15 cellular contexts compared by ENCODE assay signal in genomic region chrX:146241902-146242301, GRCh38.
DNase-seq lines count a peak whose midpoint lies in the region; ATAC-seq and TF ChIP-seq lines count a peak whose summit lies in the region.
"Had no signal": no experiment of that assay in that cellular context is flagged by ENCODE, and none has a peak within 500 bp of the region (broad histone marks: within the 10 kb centered on the region; RNA-seq: fewer than 3 reads in every experiment).

No MANE protein-coding gene starts in this region.

- no peak overlapping the region for H3K27ac Mint-ChIP-seq in MCF 10A (ENCODE audit: low read depth, unreplicated experiment)
- H3K27ac Mint-ChIP-seq: CD4-positive, alpha-beta memory T cell had no signal

- intact Hi-C loops in MCF 10A (cut with micrococcal nuclease), result no loop called here
- intact Hi-C loops in mammary epithelial cell (cut with micrococcal nuclease), result no loop called here
- intact Hi-C loops in left colon (cut with DNase I, micrococcal nuclease), result no loop called here

- TF ChIP-seq CTCF in MCF 10A (IDR thresholded peaks at IDR 0.05; ENCODE audit: unreplicated experiment) (no peak), mammary epithelial cell (conservative IDR thresholded peaks at IDR 0.05 in 1 of 2, IDR thresholded peaks at IDR 0.05 in 1 of 2; ENCODE audit: extremely low read depth in 1 of 2, insufficient read depth in 1 of 2, low read depth in 1 of 2, low read length in 2 of 2) (no peak), NB4 (IDR thresholded peaks at IDR 0.05; ENCODE audit: low read depth, low read length) (no peak), fibroblast of mammary gland (conservative IDR thresholded peaks at IDR 0.05; ENCODE audit: control insufficient read depth, insufficient read depth, low read depth, low read length) (no peak)

- no peaks in the 10 kb centered on the region for H3K27me3 ChIP-seq in mammary epithelial cell (ENCODE audit: insufficient read depth, low read length)
- no peaks in the 10 kb centered on the region for H3K27me3 ChIP-seq in MG63

- no peak overlapping the region for H3K4me2 ChIP-seq in mammary epithelial cell (ENCODE audit: insufficient read depth, low read depth, low read length)

- H3K27me3 Mint-ChIP-seq in MCF 10A (ENCODE audit: insufficient read depth, unreplicated experiment), result no peaks in the 10 kb centered on the region
- H3K27me3 Mint-ChIP-seq: CD4-positive, alpha-beta memory T cell had no signal

- H3K4me3 ChIP-seq in mammary epithelial cell (replicated peaks in 1 of 3; ENCODE audit: insufficient read depth in 1 of 3, low read depth in 2 of 3, low read length in 3 of 3), result no peak overlapping the region
- no peak overlapping the region for H3K4me3 ChIP-seq in NB4 (ENCODE audit: low read depth, low read length)
- no peak overlapping the region for H3K4me3 ChIP-seq in fibroblast of mammary gland (ENCODE audit: control insufficient read depth, low read depth, low read length)
- no peak overlapping the region for H3K4me3 ChIP-seq in MG63

- H3K9me3 Mint-ChIP-seq in MCF 10A (ENCODE audit: unreplicated experiment), result peaks cover 14% of the 10 kb centered on the region

- H3K27ac ChIP-seq in mammary epithelial cell (ENCODE audit: insufficient read depth, low read depth, low read length), result no peak overlapping the region

- no peaks in the 10 kb centered on the region for H3K4me1 ChIP-seq in mammary epithelial cell (ENCODE audit: insufficient read depth, low read length)
- H3K4me1 ChIP-seq: Caco-2 had no signal

- H3K36me3 ChIP-seq in mammary epithelial cell (ENCODE audit: insufficient read depth, low read length) (no peaks in the 10 kb centered on the region), MG63 (no peaks in the 10 kb centered on the region)

- peaks cover 12% of the 10 kb centered on the region for H3K4me1 Mint-ChIP-seq in MCF 10A (ENCODE audit: insufficient read depth, unreplicated experiment)
- H3K4me1 Mint-ChIP-seq: CD4-positive, alpha-beta memory T cell had no signal

- no peak overlapping the region for H3K4me3 Mint-ChIP-seq in MCF 10A (ENCODE audit: unreplicated experiment)
- H3K4me3 Mint-ChIP-seq: CD4-positive, alpha-beta memory T cell had no signal

- H3K36me3 Mint-ChIP-seq in MCF 10A (ENCODE audit: insufficient read depth, unreplicated experiment), result no peaks in the 10 kb centered on the region
- H3K36me3 Mint-ChIP-seq: CD4-positive, alpha-beta memory T cell had no signal

- DNase-seq in MCF 10A (ENCODE audit: unreplicated experiment) (peak; percentile 75), mammary epithelial cell (no peak), NB4 (ENCODE audit: low read depth) (peak; percentile 24), fibroblast of mammary gland (ENCODE audit: low read depth) (peak; percentile 0), MG63 (no peak), germinal center (ENCODE audit: low spot score) (no peak), left colon (no peak)
- DNase-seq: 8988T; C1 segment of cervical spinal cord; Caco-2; CD4-positive, alpha-beta memory T cell; DMS153; DND-41; H7; HCEC 1CT had no signal

- CTCF ChIA-PET in MCF 10A (lab: Yijun Ruan, JAX), result interaction anchor here (0.8 kb wide), 1 partner anchor 364 kb away, joined by 3 read pairs; no protein-coding TSS in a partner anchor
- CTCF ChIA-PET in mammary epithelial cell (lab: Charles Lee; ENCODE audit: low non-redundant PET), result no interaction called here

- H4K20me1 ChIP-seq in mammary epithelial cell (ENCODE audit: insufficient read depth, low read length), result no peaks in the 10 kb centered on the region

- POLR2A ChIA-PET in MCF 10A (lab: Yijun Ruan, JAX), result interaction anchor here (0.6 kb wide), 1 partner anchor 176 kb away, joined by 3 read pairs; no protein-coding TSS in a partner anchor

- no peaks in the 10 kb centered on the region for H3K79me2 ChIP-seq in mammary epithelial cell (ENCODE audit: insufficient read depth, low read length)

- no peak overlapping the region for H2AFZ ChIP-seq in mammary epithelial cell (ENCODE audit: low read depth, low read length)

- in situ Hi-C loops in mammary epithelial cell (cut with MboI; ENCODE audit: low sequenced_read_pairs in 2 of 2), result no loop called here

- BruUV-seq in MCF 10A (replicated peaks; lab: Mats Ljungman, UMichigan) (no TSS peak), mammary epithelial cell (replicated peaks; lab: Mats Ljungman, UMichigan) (no TSS peak)

- ATAC-seq in left colon, result no peak

- H3K9me3 ChIP-seq in mammary epithelial cell (replicated peaks; ENCODE audit: insufficient read depth, low read length) (peaks cover 28% of the 10 kb centered on the region), MG63 (no peaks in the 10 kb centered on the region)
- H3K9me3 ChIP-seq: Caco-2 had no signal

- H3K9ac ChIP-seq in mammary epithelial cell (ENCODE audit: insufficient read depth, low read length), result no peak overlapping the region

- no peak for TF ChIP-seq POLR2A in NB4 (IDR thresholded peaks at IDR 0.05; ENCODE audit: extremely low read depth, insufficient read length)

- WGBS in mammary epithelial cell (ENCODE audit: low coverage, missing lambda C conversion rate), result 20% methylated on average over 3 of the region's 3 CpGs

- dilution Hi-C loops in mammary epithelial cell (cut with HindIII; ENCODE audit: low sequenced_read_pairs), result no loop called here

Comparison
In these comparisons a context has a peak if more than half of its experiments do, and no peak if none do; other contexts are left out.
1. DNase-seq: peak in MCF 10A (single experiment), NB4 (single experiment) and fibroblast of mammary gland (single experiment); none in mammary epithelial cell (single experiment), MG63 (single experiment), germinal center (single experiment) and left colon (0 of 2).